In genomic region chr21:32427958-32428623, GRCh38 we compare ENCODE assay signal across 20 cellular contexts. TPM values are rescaled to one million over a fixed set of nuclear protein-coding genes. Genes with fewer than 3 reads are reported as not detected.
DNase-seq lines count a peak whose midpoint lies in the region; ATAC-seq and TF ChIP-seq lines count a peak whose summit lies in the region.
"Had no signal": no experiment of that assay in that cellular context is flagged by ENCODE, and none has a peak within 500 bp of the region (broad histone marks: within the 10 kb centered on the region; RNA-seq: fewer than 3 reads in every experiment).

No MANE protein-coding gene starts in this region.

- BruUV-seq in IMR-90 (replicated peaks; lab: Mats Ljungman, UMichigan): no TSS peak

- dilution Hi-C loops in IMR-90 (cut with HindIII; ENCODE audit: low sequenced_read_pairs, unreplicated experiment): no loop called here

- H4K5ac ChIP-seq in IMR-90 (ENCODE audit: low read depth, low read length): peak overlapping the region; percentile 28; the same call in 1 of the 2 replicates

- H3K23ac ChIP-seq in IMR-90 (ENCODE audit: low read depth, low read length): no peak overlapping the region

- no peak overlapping the region for H3K4ac ChIP-seq in IMR-90 (ENCODE audit: low read depth, low read length)

- no peak overlapping the region for H3K4me2 ChIP-seq in IMR-90 (ENCODE audit: low read depth, low read length)

- no peak overlapping the region for H4K91ac ChIP-seq in IMR-90 (ENCODE audit: insufficient read depth, low read depth, low read length)

- H3K36me3 ChIP-seq in IMR-90 (ENCODE audit: control insufficient read depth, insufficient read depth, low read length): no peaks in the 10 kb centered on the region
- no peaks in the 10 kb centered on the region for H3K36me3 ChIP-seq in tibial artery
- H3K36me3 ChIP-seq: WERI-Rb-1 had no signal

- no peak overlapping the region for H3K56ac ChIP-seq in IMR-90 (ENCODE audit: extremely low read depth, insufficient read depth, low read length)

- no peak overlapping the region for H3K4me3 Mint-ChIP-seq in stimulated activated effector memory CD8-positive, alpha-beta T cell treated with anti-CD3 and anti-CD28 coated beads, Interleukin-12 subunit alpha, Interleukin-12 subunit beta, amount 100 ng/mL, for 72 hours
- no peak overlapping the region for H3K4me3 Mint-ChIP-seq in stimulated activated naive CD8-positive, alpha-beta T cell treated with anti-CD3 and anti-CD28 coated beads, Interleukin-15, amount 100 ng/mL, for 72 hours
- H3K4me3 Mint-ChIP-seq: activated CD4-positive, alpha-beta memory T cell treated with anti-CD3 and anti-CD28 coated beads for 36 hours had no signal

- no peak overlapping the region for H3K4me3 ChIP-seq in IMR-90 (ENCODE audit: insufficient read depth, low read depth, low read length)
- no peak overlapping the region for H3K4me3 ChIP-seq in fibroblast of villous mesenchyme (ENCODE audit: low read depth, low read length)
- H3K4me3 ChIP-seq in tibial artery: no peak overlapping the region

- H2AK5ac ChIP-seq in IMR-90 (ENCODE audit: low read depth, low read length): no peak overlapping the region

- peaks cover 6% of the 10 kb centered on the region; the same call in 1 of the 2 replicates for H3K9me1 ChIP-seq in IMR-90 (ENCODE audit: insufficient read depth, low read length)

- TF ChIP-seq POLR2A in IMR-90 (IDR thresholded peaks at IDR 0.05; ENCODE audit: low read depth, low read length): no peak

- TF ChIP-seq RAD21 in IMR-90 (IDR thresholded peaks at IDR 0.05; ENCODE audit: low read length): no peak

- no peak for DNase-seq in IMR-90
- DNase-seq in amniotic epithelial cell (ENCODE audit: low read depth): peak; percentile 41
- DNase-seq in fibroblast of villous mesenchyme (ENCODE audit: low read depth): peak; percentile 61
- no peak for DNase-seq in stimulated activated effector memory CD8-positive, alpha-beta T cell treated with anti-CD3 and anti-CD28 coated beads, Interleukin-12 subunit alpha, Interleukin-12 subunit beta, amount 100 ng/mL, for 72 hours (ENCODE audit: low spot score in 2 of 2)
- DNase-seq in tibial artery: no peak
- no peak for DNase-seq in stimulated activated naive CD8-positive, alpha-beta T cell treated with anti-CD3 and anti-CD28 coated beads, Interleukin-15, amount 100 ng/mL, for 72 hours
- no peak for DNase-seq in omental fat pad (ENCODE audit: low spot score)
- DNase-seq in NCI-H524 (lab: John Stamatoyannopoulos, UW): no peak
- DNase-seq: activated CD4-positive, alpha-beta memory T cell treated with anti-CD3 and anti-CD28 coated beads for 36 hours; activated naive CD4-positive, alpha-beta T cell; amygdala; DMS79; effector CD8-positive, alpha-beta T cell; hypothalamus; NCI-H2081; NCI-H446 treated with DMSO at 0.1 percent for 48 hours; NK-92 treated with Interleukin-12 subunit alpha and Interleukin-12 subunit beta, amount 100 ng/mL, for 24 hours; SHP77; stimulated activated CD8-positive, alpha-beta memory T cell treated with anti-CD3 and anti-CD28 coated beads, Interleukin-4, amount 100 ng/mL, for 48 hours; WERI-Rb-1 had no signal

- TF ChIP-seq CTCF in IMR-90 (conservative IDR thresholded peaks at IDR 0.05; ENCODE audit: low read depth, low read length) (no peak), fibroblast of villous mesenchyme (IDR thresholded peaks at IDR 0.05; ENCODE audit: insufficient read depth, low read depth, low read length) (no peak), tibial artery (IDR thresholded peaks at IDR 0.05) (no peak), omental fat pad (IDR thresholded peaks at IDR 0.05) (no peak)

- no peak overlapping the region; the same call in 1 of the 2 replicates for H3K18ac ChIP-seq in IMR-90 (ENCODE audit: low read depth, low read length)

- H2BK20ac ChIP-seq in IMR-90 (ENCODE audit: low read depth, low read length): no peak overlapping the region

- H4K8ac ChIP-seq in IMR-90 (ENCODE audit: low read depth in 2 of 2, low read length in 2 of 2): no peak overlapping the region

- H3K27me3 Mint-ChIP-seq in stimulated activated naive CD8-positive, alpha-beta T cell treated with anti-CD3 and anti-CD28 coated beads, Interleukin-15, amount 100 ng/mL, for 72 hours: no peaks in the 10 kb centered on the region
- H3K27me3 Mint-ChIP-seq: activated CD4-positive, alpha-beta memory T cell treated with anti-CD3 and anti-CD28 coated beads for 36 hours had no signal

- CTCF ChIA-PET in IMR-90 (lab: Yijun Ruan, JAX): no interaction called here

- H3K36me3 Mint-ChIP-seq in stimulated activated effector memory CD8-positive, alpha-beta T cell treated with anti-CD3 and anti-CD28 coated beads, Interleukin-12 subunit alpha, Interleukin-12 subunit beta, amount 100 ng/mL, for 72 hours: no peaks in the 10 kb centered on the region

- no peak overlapping the region for H3K14ac ChIP-seq in IMR-90 (replicated peaks; ENCODE audit: low read depth, low read length)

- H3K9ac ChIP-seq in IMR-90 (ENCODE audit: low read depth, low read length): no peak overlapping the region

- H2BK15ac ChIP-seq in IMR-90 (ENCODE audit: low read depth, low read length): no peak overlapping the region

- H3K27me3 ChIP-seq in IMR-90 (ENCODE audit: control insufficient read depth, insufficient read depth, low read length) (no peaks in the 10 kb centered on the region), tibial artery (no peaks in the 10 kb centered on the region)

- H3K27ac Mint-ChIP-seq in stimulated activated effector memory CD8-positive, alpha-beta T cell treated with anti-CD3 and anti-CD28 coated beads, Interleukin-12 subunit alpha, Interleukin-12 subunit beta, amount 100 ng/mL, for 72 hours: peak overlapping the region; percentile 26
- peak overlapping the region in 1 of 2 donors; percentile 61 for H3K27ac Mint-ChIP-seq in stimulated activated naive CD8-positive, alpha-beta T cell treated with anti-CD3 and anti-CD28 coated beads, Interleukin-15, amount 100 ng/mL, for 72 hours
- H3K27ac Mint-ChIP-seq: activated CD4-positive, alpha-beta memory T cell treated with anti-CD3 and anti-CD28 coated beads for 36 hours had no signal

- no peaks in the 10 kb centered on the region for H4K20me1 ChIP-seq in IMR-90 (ENCODE audit: insufficient read depth, low read length)

- peaks cover 0 to 5% of the 10 kb centered on the region in 2 experiments; a peak in 1 of 4 replicates for H3K79me1 ChIP-seq in IMR-90 (ENCODE audit: low read depth in 1 of 2, low read length in 2 of 2)

- H3K4me1 Mint-ChIP-seq in stimulated activated effector memory CD8-positive, alpha-beta T cell treated with anti-CD3 and anti-CD28 coated beads, Interleukin-12 subunit alpha, Interleukin-12 subunit beta, amount 100 ng/mL, for 72 hours: peaks cover 23% of the 10 kb centered on the region
- no peaks in the 10 kb centered on the region for H3K4me1 Mint-ChIP-seq in stimulated activated naive CD8-positive, alpha-beta T cell treated with anti-CD3 and anti-CD28 coated beads, Interleukin-15, amount 100 ng/mL, for 72 hours

- intact Hi-C loops in IMR-90 (cut with micrococcal nuclease) (no loop called here), tibial artery (cut with DNase I; ENCODE audit: low total_unique reads) (no loop called here)

- no peak overlapping the region for H2AFZ ChIP-seq in IMR-90 (replicated peaks; ENCODE audit: low read length, poor library complexity)

- ATAC-seq in IMR-90 (ENCODE audit: low read depth) (no peak), omental fat pad (ENCODE audit: low FRiP score) (no peak)
- no peak for ATAC-seq in stimulated activated effector memory CD8-positive, alpha-beta T cell treated with anti-CD3 and anti-CD28 coated beads, Interleukin-12 subunit alpha, Interleukin-12 subunit beta, amount 100 ng/mL, for 72 hours
- no peak for ATAC-seq in stimulated activated naive CD8-positive, alpha-beta T cell treated with anti-CD3 and anti-CD28 coated beads, Interleukin-15, amount 100 ng/mL, for 72 hours

- WGBS in IMR-90 (ENCODE audit: extremely low coverage in 2 of 2, insufficient read length in 1 of 2), 2 experiments: no CpG with 5 or more reads among the region's 10 CpGs

- H3K27ac ChIP-seq in IMR-90 (ENCODE audit: insufficient read depth, low read length) (no peak overlapping the region), tibial artery (no peak overlapping the region)
- H3K27ac ChIP-seq: WERI-Rb-1 had no signal

- H2BK5ac ChIP-seq in IMR-90 (ENCODE audit: low read depth, low read length, poor library complexity, severe bottlenecking): no peak overlapping the region

- H3K9me3 Mint-ChIP-seq in stimulated activated effector memory CD8-positive, alpha-beta T cell treated with anti-CD3 and anti-CD28 coated beads, Interleukin-12 subunit alpha, Interleukin-12 subunit beta, amount 100 ng/mL, for 72 hours: peaks cover 3% of the 10 kb centered on the region
- H3K9me3 Mint-ChIP-seq in stimulated activated naive CD8-positive, alpha-beta T cell treated with anti-CD3 and anti-CD28 coated beads, Interleukin-15, amount 100 ng/mL, for 72 hours: no peaks in the 10 kb centered on the region

- no peaks in the 10 kb centered on the region for H3K9me3 ChIP-seq in IMR-90 (ENCODE audit: control insufficient read depth, insufficient read depth, low read length)
- no peaks in the 10 kb centered on the region for H3K9me3 ChIP-seq in tibial artery

- H2AK9ac ChIP-seq in IMR-90 (replicated peaks; ENCODE audit: low read depth, low read length, poor library complexity): no peak overlapping the region

- H3K4me1 ChIP-seq in IMR-90 (ENCODE audit: control insufficient read depth, insufficient read depth, low read length) (peaks cover 12% of the 10 kb centered on the region), tibial artery (peaks cover 0 to 38% (median 15%) of the 10 kb centered on the region in 4 donors)

- no peak overlapping the region for H2BK120ac ChIP-seq in IMR-90 (ENCODE audit: low read depth, low read length)

- POLR2A ChIA-PET in IMR-90 (lab: Charles Lee; ENCODE audit: unreplicated experiment): no interaction called here

- in situ Hi-C loops in IMR-90 (cut with MboI; ENCODE audit: low sequenced_read_pairs): no loop called here

TF ChIP-seq in IMR-90, 13 proteins besides CTCF, POLR2A, EP300 and RAD21 (continues in another document):
- TF ChIP-seq CHD1 (IDR thresholded peaks at IDR 0.05; ENCODE audit: low read depth, low read length): no peak
- no peak for TF ChIP-seq FOS (IDR thresholded peaks at IDR 0.05; ENCODE audit: low read depth, low read length)
- no peak for TF ChIP-seq RFX5 (IDR thresholded peaks at IDR 0.05; ENCODE audit: low read depth, low read length)

RNA-seq across cellular contexts. Expression of gene EVA1C, which starts 15.6 kb away (rescaled TPM):
- total RNA-seq in IMR-90 (2012; rRNA removed) (0.72 and 0.83 TPM in 2 replicates), fibroblast of villous mesenchyme (8.4 and 10.8 TPM in 2 replicates), omental fat pad (100 to 1,000 TPM in 1 of 4 donors, 10 to 100 TPM in 3; 41.1 to 108 (median 75.9) TPM)
- 1.1 and 1.3 TPM in 2 replicates for polyA plus RNA-seq in IMR-90 (2012; rRNA removed)
- 0.85 and 1.1 TPM in 2 replicates for polyA plus RNA-seq in IMR-90 (2012; cell fraction: cytosol; rRNA removed)
- polyA plus RNA-seq in IMR-90 (2012; cell fraction: nucleus; rRNA removed; ENCODE audit: low replicate concordance): 1.2 and 1.5 TPM in 2 replicates

RNA-seq across cellular contexts. Expression of gene URB1, which starts 35.3 kb away (rescaled TPM):
- total RNA-seq in IMR-90 (2012; rRNA removed) (12.7 and 14.2 TPM in 2 replicates), fibroblast of villous mesenchyme (17.4 and 37.1 TPM in 2 replicates), omental fat pad (10 to 100 TPM; 17.3 to 48.5 (median 17.4) TPM)
- 9.2 and 9.7 TPM in 2 replicates for polyA plus RNA-seq in IMR-90 (2012; rRNA removed)
- polyA plus RNA-seq in IMR-90 (2012; cell fraction: cytosol; rRNA removed): 3.4 and 4.1 TPM in 2 replicates
- polyA plus RNA-seq in IMR-90 (2012; cell fraction: nucleus; rRNA removed; ENCODE audit: low replicate concordance): 12.4 and 16.0 TPM in 2 replicates

Comparison
In these comparisons a context has a peak if more than half of its experiments do, and no peak if none do; other contexts are left out.
1. DNase-seq: peak in amniotic epithelial cell (single experiment) and fibroblast of villous mesenchyme (single experiment); none in IMR-90 (single experiment), stimulated activated effector memory CD8-positive, alpha-beta T cell treated with anti-CD3 and anti-CD28 coated beads, Interleukin-12 subunit alpha, Interleukin-12 subunit beta, amount 100 ng/mL, for 72 hours (0 of 2), tibial artery (0 of 2), stimulated activated naive CD8-positive, alpha-beta T cell treated with anti-CD3 and anti-CD28 coated beads, Interleukin-15, amount 100 ng/mL, for 72 hours (0 of 2), omental fat pad (single experiment) and NCI-H524 (0 of 2).